In genomic region chr15:89085289-89085906, GRCh38 we compare ENCODE assay signal across 1 cellular context.
TF ChIP-seq lines count a peak whose summit lies in the region.

No MANE protein-coding gene starts in this region.

TF ChIP-seq in endothelial cell of umbilical vein, 7 proteins besides CTCF, POLR2A, EP300 and RAD21:
- no peak for TF ChIP-seq POLR2AphosphoS5 (IDR thresholded peaks at IDR 0.05; ENCODE audit: insufficient read depth, low read depth, low read length)
- no peak for TF ChIP-seq EZH2 (IDR thresholded peaks at IDR 0.05; ENCODE audit: borderline replicate concordance, low read depth, low read length, severe bottlenecking)
- TF ChIP-seq GATA2 (IDR thresholded peaks at IDR 0.05; ENCODE audit: insufficient read depth, insufficient read length, low read depth, low read length), result no peak
- TF ChIP-seq JUN (IDR thresholded peaks at IDR 0.05; ENCODE audit: borderline replicate concordance, insufficient read depth, insufficient read length, low read depth), result no peak
- TF ChIP-seq FOS (IDR thresholded peaks at IDR 0.05; ENCODE audit: borderline replicate concordance, insufficient read depth, low read length), result no peak
- TF ChIP-seq MYC (IDR thresholded peaks at IDR 0.05; ENCODE audit: low read depth, low read length), result no peak
- no peak for TF ChIP-seq MAX (IDR thresholded peaks at IDR 0.05; ENCODE audit: insufficient read depth, insufficient read length)
